In genomic region chr1:5876251-5876650, GRCh38 we compare ENCODE assay signal across 27 cellular contexts.
"Had no signal": no experiment of that assay in that cellular context is flagged by ENCODE, and none has a peak within 500 bp of the region (broad histone marks: within the 10 kb centered on the region; RNA-seq: fewer than 3 reads in every experiment).

No MANE protein-coding gene starts in this region.

- H3K4me3 ChIP-seq: colonic mucosa, coronary artery, dorsolateral prefrontal cortex, esophagus muscularis mucosa, esophagus squamous epithelium, gastrocnemius medialis, gastroesophageal sphincter, heart left ventricle had no signal

- H3K27ac ChIP-seq: colonic mucosa, coronary artery, dorsolateral prefrontal cortex, epithelial cell of prostate, esophagus muscularis mucosa, esophagus squamous epithelium, foreskin keratinocyte, gastrocnemius medialis, gastroesophageal sphincter, heart left ventricle had no signal

- H3K27me3 ChIP-seq: colonic mucosa, dorsolateral prefrontal cortex, esophagus muscularis mucosa, esophagus squamous epithelium, foreskin keratinocyte, gastrocnemius medialis, gastroesophageal sphincter, heart left ventricle had no signal

- H3K4me1 ChIP-seq: colonic mucosa, esophagus muscularis mucosa, esophagus squamous epithelium, foreskin keratinocyte, gastrocnemius medialis, gastroesophageal sphincter, heart left ventricle had no signal

- DNase-seq: colonic mucosa; cortex of kidney; dermis blood vessel endothelial cell; dorsolateral prefrontal cortex; effector CD4-positive, alpha-beta T cell; effector CD8-positive, alpha-beta T cell; effector memory CD4-positive, alpha-beta T cell; effector memory CD8-positive, alpha-beta T cell; endodermal cell; erythroblast; esophagus squamous epithelium; foreskin fibroblast; foreskin keratinocyte; foreskin melanocyte; gastrocnemius medialis; glutamatergic neuron; head of caudate nucleus; heart left ventricle had no signal

- FAIRE-seq: colon, endometrium, endothelial cell of umbilical vein, frontal cortex had no signal

- ATAC-seq: effector memory CD8-positive, alpha-beta T cell; esophagus mucosa; foreskin keratinocyte; gastrocnemius medialis; gastroesophageal sphincter; heart left ventricle had no signal

- H3K36me3 ChIP-seq: colonic mucosa had no signal

- H3K9me3 ChIP-seq: colonic mucosa, gastrocnemius medialis had no signal
